10 cellular contexts compared by ENCODE assay signal in the genomic region with DNA sequence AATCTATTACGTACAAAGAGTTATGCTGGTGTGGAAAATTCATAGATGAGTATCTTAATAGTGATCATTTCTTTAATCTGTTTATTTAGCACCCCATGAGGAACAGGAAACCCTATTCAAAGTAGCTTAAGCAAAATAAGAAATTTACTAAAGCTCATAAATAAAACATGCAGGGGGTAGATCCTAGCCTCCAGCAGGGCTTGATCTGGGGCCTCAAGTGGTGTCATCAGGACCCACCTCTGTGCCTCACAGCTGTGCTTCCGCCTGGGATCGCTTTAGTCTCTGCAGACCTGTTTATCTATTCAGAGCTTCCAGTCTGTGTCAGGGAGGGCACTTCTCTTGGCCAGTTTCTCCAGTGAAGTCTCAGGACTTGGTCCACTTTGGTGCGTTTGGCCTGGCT.
"Had no signal": no experiment of that assay in that cellular context is flagged by ENCODE, and none has a peak within 500 bp of the region (broad histone marks: within the 10 kb centered on the region; RNA-seq: fewer than 3 reads in every experiment).

No MANE protein-coding gene starts in this region.

- H3K27ac ChIP-seq: GM23248, HL-60, KMS-11 had no signal

- H3K4me1 ChIP-seq: HAP-1 had no signal

- DNase-seq: GM23248, GOT3, H7, HFFc6, KBM-7 had no signal

- ATAC-seq: HCT116, HepG2 had no signal

- H3K36me3 ChIP-seq: HAP-1 had no signal

- H3K4me3 ChIP-seq: GM23248, HAP-1 had no signal

- H3K9ac ChIP-seq: GM23248, KMS-11 had no signal

- H3K4me2 ChIP-seq: KMS-11 had no signal

- H3K9me3 ChIP-seq: HAP-1 had no signal
